ENCODE assay signal across 34 cellular contexts in genomic region chr17:51341457-51341856, GRCh38.
DNase-seq lines count a peak whose midpoint lies in the region; ATAC-seq, FAIRE-seq and TF ChIP-seq lines count a peak whose summit lies in the region.
"Had no signal": no experiment of that assay in that cellular context is flagged by ENCODE, and none has a peak within 500 bp of the region (broad histone marks: within the 10 kb centered on the region; RNA-seq: fewer than 3 reads in every experiment).

No MANE protein-coding gene starts in this region.

- H3K36me3 ChIP-seq in K562 (ENCODE audit: control insufficient read depth, insufficient read depth, low read length), result no peaks in the 10 kb centered on the region
- H3K36me3 ChIP-seq in endodermal cell (ENCODE audit: control insufficient read depth, insufficient read depth, low read length), result no peaks in the 10 kb centered on the region
- H3K36me3 ChIP-seq: BE2C; BLaER1; BLaER1 treated with 17β-estradiol and CSF1 and Interleukin-3, amounts not matched to agents 10 nM and 100 nM had no signal

- TF ChIP-seq EP300 in K562 (IDR thresholded peaks at IDR 0.05; ENCODE audit: low read length), result no peak

- H3K79me2 ChIP-seq in K562 (ENCODE audit: control insufficient read depth, insufficient read depth, low read length), result no peaks in the 10 kb centered on the region

- TF ChIP-seq RAD21 in K562 (CRISPR knock-in tag; conservative IDR thresholded peaks at IDR 0.05 in 1 of 2, IDR thresholded peaks at IDR 0.05 in 1 of 2), result no peak

- no peaks in the 10 kb centered on the region for H3K9me1 ChIP-seq in K562 (ENCODE audit: control insufficient read depth, insufficient read depth, low read length)

- no peak overlapping the region for H3K27ac ChIP-seq in K562 (ENCODE audit: extremely low read depth, low read depth, low read length)
- H3K27ac ChIP-seq in endodermal cell (ENCODE audit: low read depth, low read length), result no peak overlapping the region
- H3K27ac ChIP-seq: 22Rv1; A549; BLaER1; BLaER1 treated with 17β-estradiol and CSF1 and Interleukin-3, amounts not matched to agents 10 nM and 100 nM; C4-2B had no signal

- in situ Hi-C loops in K562 (cut with MboI), result no loop called here

- H3K27me3 Mint-ChIP-seq in activated CD4-positive, alpha-beta T cell treated with anti-CD3 and anti-CD28 coated beads for 36 hours, result no peaks in the 10 kb centered on the region
- H3K27me3 Mint-ChIP-seq in endodermal cell (ENCODE audit: insufficient read depth), result peaks cover 6% of the 10 kb centered on the region

- H3K4me1 Mint-ChIP-seq in activated CD4-positive, alpha-beta T cell treated with anti-CD3 and anti-CD28 coated beads for 36 hours, result no peaks in the 10 kb centered on the region
- peaks cover 20% of the 10 kb centered on the region for H3K4me1 Mint-ChIP-seq in endodermal cell
- H3K4me1 Mint-ChIP-seq: B cell; CD14-positive monocyte; CD4-positive, alpha-beta memory T cell; CD4-positive, CD25-positive, alpha-beta regulatory T cell; CD8-positive, alpha-beta memory T cell had no signal

- ATAC-seq in activated CD4-positive, alpha-beta T cell treated with anti-CD3 and anti-CD28 coated beads for 36 hours, result no peak
- ATAC-seq in K562, result no peak
- no peak for ATAC-seq in GM21360 (IDR thresholded peaks at IDR 0.05; ENCODE audit: unreplicated experiment)
- ATAC-seq: CD8-positive, alpha-beta T cell had no signal

- BruUV-seq in K562 (replicated peaks; lab: Mats Ljungman, UMichigan), result no TSS peak

- TF ChIP-seq CTCF in K562 (IDR thresholded peaks at IDR 0.05 in 2 of 3, conservative IDR thresholded peaks at IDR 0.05 in 1 of 3; ENCODE audit: insufficient read depth in 2 of 3, low read depth in 1 of 3, low read length in 3 of 3) (no peak), endodermal cell (conservative IDR thresholded peaks at IDR 0.05) (no peak)

- H3K4me2 ChIP-seq in K562 (ENCODE audit: insufficient read depth, low read length), result no peak overlapping the region
- H3K4me2 ChIP-seq: A549; BLaER1; BLaER1 treated with 17β-estradiol and CSF1 and Interleukin-3, amounts not matched to agents 10 nM and 100 nM had no signal

- H3K4me1 ChIP-seq in K562 (replicated peaks in 1 of 2; ENCODE audit: control insufficient read depth in 2 of 2, insufficient read depth in 2 of 2, low read length in 2 of 2) (no peaks in the 10 kb centered on the region; a peak in 2 of 5 replicates), endodermal cell (ENCODE audit: control insufficient read depth, insufficient read depth, low read length) (peaks cover 8% of the 10 kb centered on the region)
- H3K4me1 ChIP-seq: A549; BE2C; BLaER1; BLaER1 treated with 17β-estradiol and CSF1 and Interleukin-3, amounts not matched to agents 10 nM and 100 nM; Caco-2 had no signal

- H3K9ac ChIP-seq in K562 (ENCODE audit: insufficient read depth in 1 of 2, low read depth in 2 of 2, low read length in 2 of 2) (no peak overlapping the region), endodermal cell (ENCODE audit: extremely low read depth, low read length, poor library complexity, severe bottlenecking) (no peak overlapping the region)
- H3K9ac ChIP-seq: BLaER1; BLaER1 treated with 17β-estradiol and CSF1 and Interleukin-3, amounts not matched to agents 10 nM and 100 nM had no signal

- H4K20me1 ChIP-seq in K562 (replicated peaks; ENCODE audit: control insufficient read depth, insufficient read depth, low read length), result no peaks in the 10 kb centered on the region
- H4K20me1 ChIP-seq: BLaER1; BLaER1 treated with 17β-estradiol and CSF1 and Interleukin-3, amounts not matched to agents 10 nM and 100 nM had no signal

- peaks cover 2 to 26% of the 10 kb centered on the region in 2 experiments; a peak in 3 of 5 replicates for H3K27me3 ChIP-seq in K562 (ENCODE audit: control insufficient read depth in 2 of 2, insufficient read depth in 2 of 2, low read length in 2 of 2)
- H3K27me3 ChIP-seq in endodermal cell (ENCODE audit: control insufficient read depth, insufficient read depth, low read length, poor library complexity, severe bottlenecking), result no peaks in the 10 kb centered on the region
- H3K27me3 ChIP-seq: BE2C; BLaER1; BLaER1 treated with 17β-estradiol and CSF1 and Interleukin-3, amounts not matched to agents 10 nM and 100 nM had no signal

- FAIRE-seq in K562 (lab: Jason Lieb, UNC), result no peak
- FAIRE-seq: A204.1, A549, D721Med had no signal

- H2AFZ ChIP-seq in K562 (ENCODE audit: low read depth, low read length), result no peak overlapping the region

- POLR2A ChIA-PET in activated CD4-positive, alpha-beta T cell treated with anti-CD3 and anti-CD28 coated beads for 36 hours (lab: Charles Lee), result no interaction called here
- POLR2A ChIA-PET in K562 (lab: Yijun Ruan, JAX), result interaction anchor here (0.6 to 1.2 kb wide), 5 partner anchors 15 to 1008 kb away, joined by 3 to 4 read pairs (median 3); no protein-coding TSS in a partner anchor

- no peak for TF ChIP-seq POLR2A in K562 (conservative IDR thresholded peaks at IDR 0.05)

- H3K9me3 Mint-ChIP-seq in activated CD4-positive, alpha-beta T cell treated with anti-CD3 and anti-CD28 coated beads for 36 hours (ENCODE audit: low read depth), result no peaks in the 10 kb centered on the region
- no peaks in the 10 kb centered on the region for H3K9me3 Mint-ChIP-seq in endodermal cell
- H3K9me3 Mint-ChIP-seq: CD4-positive, alpha-beta memory T cell; CD4-positive, alpha-beta T cell; CD8-positive, alpha-beta memory T cell; CD8-positive, alpha-beta T cell had no signal

- DNase-seq in activated CD4-positive, alpha-beta T cell treated with anti-CD3 and anti-CD28 coated beads for 36 hours, result no peak
- no peak for DNase-seq in activated CD4-positive, alpha-beta T cell treated with anti-CD3 and anti-CD28 coated beads for 4 hours
- DNase-seq in K562 (ENCODE audit: extremely low read depth in 1 of 4, low spot score in 3 of 4) (no peak), endodermal cell (peak; percentile 25), SW480 (ENCODE audit: low spot score) (no peak)
- DNase-seq: 8988T; ACHN; AML-193; BE2C; C1 segment of cervical spinal cord; Caco-2; Calu3; CD4-positive, alpha-beta memory T cell; CD4-positive, alpha-beta T cell; CD4-positive, CD25-positive, alpha-beta regulatory T cell; CD8-positive, alpha-beta memory T cell; CD8-positive, alpha-beta T cell; COR-L47; DMS 273 treated with DMSO at 0.1 percent for 48 hours; DMS153; DMS53; DMS79 treated with DMSO at 0.1 percent for 48 hours; DND-41; EL had no signal

- WGBS in K562 (ENCODE audit: insufficient coverage, low coverage, missing lambda C conversion rate), result 0% methylated on average over 2 of the region's 3 CpGs
- WGBS in endodermal cell (ENCODE audit: insufficient coverage in 1 of 2, insufficient read length in 1 of 2), 2 experiments, result 90 to 100% methylated on average over 3 of the region's 3 CpGs

- CTCF ChIA-PET in activated CD4-positive, alpha-beta T cell treated with anti-CD3 and anti-CD28 coated beads for 36 hours (lab: Charles Lee), result interaction anchor here (1.3 kb wide), 1 partner anchor 19 kb away, joined by 4 read pairs; no protein-coding TSS in a partner anchor
- CTCF ChIA-PET in K562 (lab: Yijun Ruan, JAX; ENCODE audit: low intra/inter-chr PET ratio), result no interaction called here

- H3K4me3 ChIP-seq in K562, result no peak overlapping the region
- no peak overlapping the region for H3K4me3 ChIP-seq in endodermal cell (ENCODE audit: low read length)
- H3K4me3 ChIP-seq: A549; BLaER1; BLaER1 treated with 17β-estradiol and CSF1 and Interleukin-3, amounts not matched to agents 10 nM and 100 nM had no signal

- H3K4me3 Mint-ChIP-seq in activated CD4-positive, alpha-beta T cell treated with anti-CD3 and anti-CD28 coated beads for 36 hours, result no peak overlapping the region
- no peak overlapping the region for H3K4me3 Mint-ChIP-seq in endodermal cell
- H3K4me3 Mint-ChIP-seq: B cell; CD14-positive monocyte; CD4-positive, alpha-beta memory T cell; CD4-positive, alpha-beta T cell; CD4-positive, CD25-positive, alpha-beta regulatory T cell; CD8-positive, alpha-beta memory T cell; CD8-positive, alpha-beta T cell had no signal

- H3K27ac Mint-ChIP-seq in activated CD4-positive, alpha-beta T cell treated with anti-CD3 and anti-CD28 coated beads for 36 hours, result peak overlapping the region; percentile 27
- H3K27ac Mint-ChIP-seq in endodermal cell, result no peak overlapping the region
- H3K27ac Mint-ChIP-seq: B cell; CD14-positive monocyte; CD4-positive, alpha-beta memory T cell; CD4-positive, alpha-beta T cell; CD4-positive, CD25-positive, alpha-beta regulatory T cell; CD8-positive, alpha-beta memory T cell; CD8-positive, alpha-beta T cell had no signal

- no peaks in the 10 kb centered on the region for H3K36me3 Mint-ChIP-seq in activated CD4-positive, alpha-beta T cell treated with anti-CD3 and anti-CD28 coated beads for 36 hours (ENCODE audit: low read depth)
- H3K36me3 Mint-ChIP-seq in endodermal cell (ENCODE audit: low read depth), result no peaks in the 10 kb centered on the region
- H3K36me3 Mint-ChIP-seq: CD14-positive monocyte; CD4-positive, alpha-beta memory T cell; CD4-positive, CD25-positive, alpha-beta regulatory T cell; CD8-positive, alpha-beta memory T cell; CD8-positive, alpha-beta T cell had no signal

- H3K9me3 ChIP-seq in K562 (replicated peaks; ENCODE audit: control insufficient read depth, insufficient read depth, low read depth, low read length) (no peaks in the 10 kb centered on the region), endodermal cell (ENCODE audit: control insufficient read depth, low read length) (no peaks in the 10 kb centered on the region)
- H3K9me3 ChIP-seq: A549; BE2C; BLaER1; BLaER1 treated with 17β-estradiol and CSF1 and Interleukin-3, amounts not matched to agents 10 nM and 100 nM; Caco-2 had no signal

- intact Hi-C loops in activated CD4-positive, alpha-beta T cell treated with anti-CD3 and anti-CD28 coated beads for 36 hours (cut with DNase I, micrococcal nuclease), result no loop called here
- intact Hi-C loops in K562 (cut with micrococcal nuclease), result no loop called here

TF ChIP-seq in K562, 482 proteins besides CTCF, POLR2A, EP300 and RAD21 (continues in another document):
- no peak for TF ChIP-seq ZNF512 (tag; IDR thresholded peaks at IDR 0.05)
- no peak for TF ChIP-seq CEBPG (CRISPR knock-in tag; IDR thresholded peaks at IDR 0.05)
- TF ChIP-seq CEBPG (tag; conservative IDR thresholded peaks at IDR 0.05 in 1 of 2, IDR thresholded peaks at IDR 0.05 in 1 of 2), result no peak
- no peak for TF ChIP-seq ETV5 (CRISPR knock-in tag; IDR thresholded peaks at IDR 0.05; ENCODE audit: low read depth)
- no peak for TF ChIP-seq SNRNP70 (optimal IDR thresholded peaks at IDR 0.05; ENCODE audit: low read depth, low read length)
